In the genomic region with DNA sequence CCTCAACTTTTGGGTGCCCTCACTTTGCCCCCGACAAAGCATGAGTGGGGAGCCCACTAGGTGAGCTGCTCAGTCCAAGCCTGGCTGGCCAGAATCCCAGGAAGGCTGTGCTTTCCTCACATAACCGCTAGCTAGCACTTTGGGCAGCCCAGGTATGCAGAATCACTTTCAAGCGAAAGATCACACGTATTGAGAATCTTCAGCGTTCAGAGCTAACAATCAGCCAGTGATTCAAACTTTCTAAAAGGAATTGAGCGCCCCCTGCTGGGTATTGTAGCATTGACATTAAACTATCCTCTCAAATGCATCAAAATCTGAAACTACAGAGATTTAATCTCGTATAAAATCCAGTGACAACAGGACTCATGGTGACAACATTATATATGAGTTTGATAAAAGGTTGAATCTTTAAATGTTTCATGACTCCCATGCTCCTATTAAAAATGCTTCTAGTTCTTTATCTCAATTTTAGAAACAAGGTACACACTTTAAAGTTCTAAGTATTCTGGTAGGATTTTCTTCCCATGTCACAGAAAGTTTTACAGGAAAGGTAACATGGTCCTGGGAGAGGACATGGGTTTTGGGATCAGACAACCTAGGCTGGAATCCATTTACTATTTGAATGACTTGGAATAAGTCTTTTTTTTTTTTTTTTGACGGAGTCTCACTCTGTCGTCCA, we compare ENCODE assay signal across 8 cellular contexts. TPM values are rescaled to one million over a fixed set of nuclear protein-coding genes. Genes with fewer than 3 reads are reported as not detected.
A peak's percentile ranks its signal among the peaks of the same experiment; 100 is the strongest.
DNase-seq lines count a peak whose midpoint lies in the region; ATAC-seq and TF ChIP-seq lines count a peak whose summit lies in the region.

No MANE protein-coding gene starts in this region.

- no peak overlapping the region for H3K27ac Mint-ChIP-seq in endothelial cell (ENCODE audit: unreplicated experiment)

- peak; percentile 61 for DNase-seq in DMS79 treated with DMSO at 0.1 percent for 48 hours (lab: John Stamatoyannopoulos, UW)
- DNase-seq in NCI-H82 (lab: John Stamatoyannopoulos, UW) = peak; percentile 96
- peak in 2 of 3 experiments; percentile 52 to 75 for DNase-seq in activated CD8-positive, alpha-beta memory T cell treated with anti-CD3 and anti-CD28 coated beads for 48 hours (ENCODE audit: low read depth in 2 of 3, low spot score in 2 of 3)
- peak; percentile 80 for DNase-seq in endothelial cell (ENCODE audit: low spot score)
- DNase-seq in mucosa of gallbladder (ENCODE audit: low spot score) = peak; percentile 84
- DNase-seq in stimulated activated CD8-positive, alpha-beta memory T cell treated with anti-CD3 and anti-CD28 coated beads, Interleukin-7, amount 100 ng/mL, for 24 hours (ENCODE audit: low read depth) = peak; percentile 68
- DNase-seq in mesenteric fat pad (ENCODE audit: low spot score) = no peak

- H3K27me3 Mint-ChIP-seq in endothelial cell (ENCODE audit: unreplicated experiment) = peaks cover 2% of the 10 kb centered on the region

- no peak overlapping the region for H3K4me3 Mint-ChIP-seq in endothelial cell (ENCODE audit: unreplicated experiment)

- ATAC-seq in HG03354 (IDR thresholded peaks at IDR 0.05; ENCODE audit: poor library complexity, severe bottlenecking, unreplicated experiment) = peak; percentile 59

- H3K4me1 Mint-ChIP-seq in endothelial cell (ENCODE audit: unreplicated experiment) = no peaks in the 10 kb centered on the region

- peaks cover 17% of the 10 kb centered on the region for H3K36me3 Mint-ChIP-seq in endothelial cell (ENCODE audit: low read depth, unreplicated experiment)

- no peaks in the 10 kb centered on the region for H3K9me3 Mint-ChIP-seq in endothelial cell (ENCODE audit: unreplicated experiment)

- TF ChIP-seq CTCF in endothelial cell (IDR thresholded peaks at IDR 0.05; ENCODE audit: unreplicated experiment) = peak; percentile 91

RNA-seq across cellular contexts. Expression of a gene that starts 11.8 kb away (rescaled TPM):
- total RNA-seq in endothelial cell (ENCODE audit: unreplicated experiment) (59.4 TPM), mucosa of gallbladder (53.6 TPM), mesenteric fat pad (51.1 TPM)

RNA-seq across cellular contexts. Expression of a gene that starts 11.8 kb away (rescaled TPM):
- total RNA-seq in endothelial cell (ENCODE audit: unreplicated experiment) (16.8 TPM), mucosa of gallbladder (17.3 TPM), mesenteric fat pad (27.3 TPM)
